1 cellular context compared by ENCODE assay signal in genomic region chr12:7748774-7749296, GRCh38.
TF ChIP-seq lines count a peak whose summit lies in the region.

No MANE protein-coding gene starts in this region.

TF ChIP-seq in GM12878, 131 proteins besides CTCF, POLR2A, EP300 and RAD21:
- no peak for TF ChIP-seq ZNF687 (IDR thresholded peaks at IDR 0.05)
- TF ChIP-seq ESRRA (IDR thresholded peaks at IDR 0.05; ENCODE audit: low read length): no peak
- no peak for TF ChIP-seq RELB (IDR thresholded peaks at IDR 0.05; ENCODE audit: low read depth)
- TF ChIP-seq HDAC2 (IDR thresholded peaks at IDR 0.05): no peak
- no peak for TF ChIP-seq GABPA (IDR thresholded peaks at IDR 0.05; ENCODE audit: low read depth)
- no peak for TF ChIP-seq SIX5 (IDR thresholded peaks at IDR 0.05; ENCODE audit: low read depth, low read length, severe bottlenecking)
- TF ChIP-seq KDM1A (IDR thresholded peaks at IDR 0.05; ENCODE audit: borderline replicate concordance): no peak
- TF ChIP-seq MTA3 (IDR thresholded peaks at IDR 0.05; ENCODE audit: borderline replicate concordance, low read length): no peak
- no peak for TF ChIP-seq IRF4 (IDR thresholded peaks at IDR 0.05; ENCODE audit: low read depth, low read length)
- no peak for TF ChIP-seq LARP7 (IDR thresholded peaks at IDR 0.05)
- TF ChIP-seq RBBP5 (conservative IDR thresholded peaks at IDR 0.05): no peak
- TF ChIP-seq RFX5 (IDR thresholded peaks at IDR 0.05; ENCODE audit: low read depth, low read length): no peak
- no peak for TF ChIP-seq HDGF (IDR thresholded peaks at IDR 0.05)
- no peak for TF ChIP-seq HSF1 (IDR thresholded peaks at IDR 0.05; ENCODE audit: low read depth, low read length)
- no peak for TF ChIP-seq BACH1 (IDR thresholded peaks at IDR 0.05; ENCODE audit: borderline replicate concordance)
- no peak for TF ChIP-seq NFYA (IDR thresholded peaks at IDR 0.05; ENCODE audit: borderline replicate concordance, low read depth, low read length)
- no peak for TF ChIP-seq IKZF1 (conservative IDR thresholded peaks at IDR 0.05)
- TF ChIP-seq REST (IDR thresholded peaks at IDR 0.05; ENCODE audit: low read depth, low read length): no peak
